In the genomic region with DNA sequence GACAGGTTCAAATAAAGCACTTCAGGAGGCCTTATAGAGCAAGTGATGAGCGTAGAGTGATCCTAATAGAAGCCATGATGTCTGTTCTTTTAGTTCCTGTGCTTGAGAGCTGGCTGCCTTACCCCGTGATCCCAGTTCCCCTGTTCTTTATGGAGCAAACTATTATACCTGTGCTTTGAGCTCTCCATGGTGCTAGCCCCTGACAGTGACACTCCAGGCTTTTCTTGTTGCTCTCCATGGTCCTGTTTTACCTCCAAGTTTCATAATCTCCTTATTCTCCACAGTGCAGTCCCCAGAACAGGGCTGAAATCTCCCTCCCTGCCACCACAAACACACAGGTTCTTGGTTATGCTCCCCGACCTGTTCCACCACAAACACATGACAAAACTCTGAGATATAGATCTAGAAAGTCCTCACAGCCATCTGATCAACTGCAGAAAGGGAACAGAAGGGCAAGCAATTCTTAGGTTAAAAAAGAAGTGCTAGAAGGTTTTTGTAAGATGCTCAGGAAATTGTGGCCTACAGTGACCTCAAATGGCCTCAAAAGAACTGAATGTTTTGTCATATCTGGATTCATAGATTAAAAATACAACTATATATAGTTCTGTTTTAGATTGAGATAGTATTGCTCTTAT, we compare ENCODE assay signal across 10 cellular contexts. TPM values are rescaled to one million over a fixed set of nuclear protein-coding genes. Genes with fewer than 3 reads are reported as not detected.
DNase-seq lines count a peak whose midpoint lies in the region; ATAC-seq and TF ChIP-seq lines count a peak whose summit lies in the region.
"Had no signal": no experiment of that assay in that cellular context is flagged by ENCODE, and none has a peak within 500 bp of the region (broad histone marks: within the 10 kb centered on the region; RNA-seq: fewer than 3 reads in every experiment).

No MANE protein-coding gene starts in this region.

- WGBS in mammary epithelial cell (ENCODE audit: low coverage, missing lambda C conversion rate) = 16% methylated on average over 3 of the region's 3 CpGs
- 26% methylated on average over 2 of the region's 3 CpGs for WGBS in gastroesophageal sphincter (ENCODE audit: low coverage in 1 of 2), 2 donors

- H3K36me3 Mint-ChIP-seq in mesothelial cell of epicardium = no peaks in the 10 kb centered on the region

- peaks cover 60% of the 10 kb centered on the region for H3K27me3 Mint-ChIP-seq in mesothelial cell of epicardium (ENCODE audit: low read depth)

- H3K4me3 ChIP-seq in mammary epithelial cell (replicated peaks in 1 of 3; ENCODE audit: insufficient read depth in 1 of 3, low read depth in 2 of 3, low read length in 3 of 3) = no peak overlapping the region
- H3K4me3 ChIP-seq in effector memory CD4-positive, alpha-beta T cell (ENCODE audit: insufficient read depth, low read depth, low read length, poor library complexity, severe bottlenecking) = no peak overlapping the region
- no peak overlapping the region for H3K4me3 ChIP-seq in gastroesophageal sphincter
- H3K4me3 ChIP-seq: PC-9, uterus had no signal

- no TSS peak for BruUV-seq in mammary epithelial cell (replicated peaks; lab: Mats Ljungman, UMichigan)

- H3K4me1 ChIP-seq in mammary epithelial cell (ENCODE audit: insufficient read depth, low read length) (no peaks in the 10 kb centered on the region), gastroesophageal sphincter (peaks cover 0 to 11% (median 0%) of the 10 kb centered on the region in 3 donors)
- H3K4me1 ChIP-seq in effector memory CD4-positive, alpha-beta T cell (ENCODE audit: control insufficient read depth, insufficient read depth, low read length, poor library complexity, severe bottlenecking) = no peaks in the 10 kb centered on the region

- TF ChIP-seq POLR2A in gastroesophageal sphincter (IDR thresholded peaks at IDR 0.05) = no peak

- H3K4me1 Mint-ChIP-seq in mesothelial cell of epicardium = no peaks in the 10 kb centered on the region

- peak; percentile 36 for DNase-seq in GM19240 (ENCODE audit: insufficient read length, low spot score)
- peak; percentile 84 for DNase-seq in NCI-H460 (ENCODE audit: extremely low read depth, low read depth)
- peak; percentile 72 for DNase-seq in mammary epithelial cell
- DNase-seq in mesothelial cell of epicardium (ENCODE audit: low spot score in 2 of 2, unreplicated experiment in 2 of 2) = peak; percentile 58 to 78
- no peak for DNase-seq in effector memory CD4-positive, alpha-beta T cell
- DNase-seq in NCI-H526 treated with DMSO at 0.1 percent for 48 hours (lab: John Stamatoyannopoulos, UW) = no peak

- H3K9me3 Mint-ChIP-seq in mesothelial cell of epicardium = no peaks in the 10 kb centered on the region

- H4K20me1 ChIP-seq in mammary epithelial cell (ENCODE audit: insufficient read depth, low read length) = no peaks in the 10 kb centered on the region

- H3K9ac ChIP-seq in mammary epithelial cell (ENCODE audit: insufficient read depth, low read length) = no peak overlapping the region

- dilution Hi-C loops in mammary epithelial cell (cut with HindIII; ENCODE audit: low sequenced_read_pairs) = no loop called here

- H3K27me3 ChIP-seq in mammary epithelial cell (ENCODE audit: insufficient read depth, low read length) = peaks cover 21% of the 10 kb centered on the region
- H3K27me3 ChIP-seq in effector memory CD4-positive, alpha-beta T cell (replicated peaks; ENCODE audit: control insufficient read depth, insufficient read depth, low read length, poor library complexity, severe bottlenecking) = peaks cover 11% of the 10 kb centered on the region
- H3K27me3 ChIP-seq in gastroesophageal sphincter = peaks cover 35% of the 10 kb centered on the region
- H3K27me3 ChIP-seq: uterus had no signal

- intact Hi-C loops in mammary epithelial cell (cut with micrococcal nuclease) = loop anchor here (5.0 kb wide), 1 partner anchor 365 kb away; no protein-coding TSS in a partner anchor

- H3K4me3 Mint-ChIP-seq in mesothelial cell of epicardium = no peak overlapping the region

- TF ChIP-seq CTCF in mammary epithelial cell (conservative IDR thresholded peaks at IDR 0.05 in 1 of 2, IDR thresholded peaks at IDR 0.05 in 1 of 2; ENCODE audit: extremely low read depth in 1 of 2, insufficient read depth in 1 of 2, low read depth in 1 of 2, low read length in 2 of 2) (no peak), mesothelial cell of epicardium (IDR thresholded peaks at IDR 0.05; ENCODE audit: unreplicated experiment) (no peak), gastroesophageal sphincter (IDR thresholded peaks at IDR 0.05) (no peak)

- TF ChIP-seq EP300 in gastroesophageal sphincter (IDR thresholded peaks at IDR 0.05) = no peak

- no peak overlapping the region for H3K27ac Mint-ChIP-seq in mesothelial cell of epicardium

- H3K79me2 ChIP-seq in mammary epithelial cell (ENCODE audit: insufficient read depth, low read length) = no peaks in the 10 kb centered on the region

- H3K9me3 ChIP-seq in mammary epithelial cell (replicated peaks; ENCODE audit: insufficient read depth, low read length) (no peaks in the 10 kb centered on the region), gastroesophageal sphincter (no peaks in the 10 kb centered on the region)
- no peaks in the 10 kb centered on the region for H3K9me3 ChIP-seq in effector memory CD4-positive, alpha-beta T cell (ENCODE audit: control insufficient read depth, low read length)
- H3K9me3 ChIP-seq: uterus had no signal

- H3K27ac ChIP-seq in mammary epithelial cell (ENCODE audit: insufficient read depth, low read depth, low read length) (no peak overlapping the region), gastroesophageal sphincter (no peak overlapping the region)
- H3K27ac ChIP-seq in effector memory CD4-positive, alpha-beta T cell (ENCODE audit: insufficient read depth, low read length, poor library complexity, severe bottlenecking) = no peak overlapping the region
- H3K27ac ChIP-seq: PC-9, uterus had no signal

- in situ Hi-C loops in mammary epithelial cell (cut with MboI; ENCODE audit: low sequenced_read_pairs in 2 of 2) = no loop called here

- H3K36me3 ChIP-seq in mammary epithelial cell (ENCODE audit: insufficient read depth, low read length) = no peaks in the 10 kb centered on the region
- no peaks in the 10 kb centered on the region for H3K36me3 ChIP-seq in effector memory CD4-positive, alpha-beta T cell (ENCODE audit: control insufficient read depth, insufficient read depth, low read length)
- H3K36me3 ChIP-seq in gastroesophageal sphincter = no peaks in the 10 kb centered on the region
- H3K36me3 ChIP-seq: uterus had no signal

- no peak for ATAC-seq in gastroesophageal sphincter
- no peak for ATAC-seq in GM21737 (IDR thresholded peaks at IDR 0.05; ENCODE audit: unreplicated experiment)

- H3K4me2 ChIP-seq in mammary epithelial cell (ENCODE audit: insufficient read depth, low read depth, low read length) = no peak overlapping the region
- H3K4me2 ChIP-seq: PC-9 had no signal

- CTCF ChIA-PET in mammary epithelial cell (lab: Charles Lee; ENCODE audit: low non-redundant PET) = no interaction called here

- H2AFZ ChIP-seq in mammary epithelial cell (ENCODE audit: low read depth, low read length) = no peak overlapping the region
- H2AFZ ChIP-seq: PC-9 had no signal

RNA-seq across cellular contexts. Expression of a gene that starts 6.0 kb away (rescaled TPM):
- not detected in 2 replicates for total RNA-seq in NCI-H460 (2014; rRNA removed; shearing (Covaris generic))
- polyA plus RNA-seq in NCI-H460 (2014; cell fraction: nucleus; rRNA removed) = not detected in 2 replicates
- total RNA-seq in mammary epithelial cell (under 1 TPM in 1 of 2 donors, not detected in 1; 0.67 TPM), mesothelial cell of epicardium (2.9 to 3.2 TPM (median 3.1 TPM) in 3 replicates), gastroesophageal sphincter (10 to 100 TPM; 11.7 to 23.4 (median 18.6) TPM)
- 0.03 TPM for polyA plus RNA-seq in mammary epithelial cell
- polyA minus RNA-seq in mammary epithelial cell = not detected
- total RNA-seq: PC-9 had no signal

RNA-seq across cellular contexts. Expression of a gene that starts 27.3 kb away (rescaled TPM):
- total RNA-seq in NCI-H460 (2014; rRNA removed; shearing (Covaris generic)) = not detected in 2 replicates
- polyA plus RNA-seq in NCI-H460 (2014; cell fraction: nucleus; rRNA removed) = not detected in 2 replicates
- total RNA-seq in mammary epithelial cell (not detected), mesothelial cell of epicardium (0.34 to 0.53 TPM (median 0.38 TPM) in 3 replicates), gastroesophageal sphincter (100 to 1,000 TPM in 2 of 4 donors, 10 to 100 TPM in 2; 27.9 to 180 (median 94.4) TPM)
- polyA plus RNA-seq in mammary epithelial cell = not detected
- polyA minus RNA-seq in mammary epithelial cell = not detected
- total RNA-seq: PC-9 had no signal

Comparison
In these comparisons a context has a peak if more than half of its experiments do, and no peak if none do; other contexts are left out.
1. DNase-seq: peak in GM19240 (single experiment), NCI-H460 (single experiment), mammary epithelial cell (single experiment) and mesothelial cell of epicardium (2 of 2); none in effector memory CD4-positive, alpha-beta T cell (0 of 3) and NCI-H526 treated with DMSO at 0.1 percent for 48 hours (single experiment).
2. RNA of a gene that starts 27.3 kb away (total RNA-seq): 27.9 to 180 TPM in gastroesophageal sphincter; 0.34 to 0.53 TPM in mesothelial cell of epicardium, not detected in NCI-H460 and not detected in mammary epithelial cell; every median in the first group is over 10 times any median in the second.